In the genomic region with DNA sequence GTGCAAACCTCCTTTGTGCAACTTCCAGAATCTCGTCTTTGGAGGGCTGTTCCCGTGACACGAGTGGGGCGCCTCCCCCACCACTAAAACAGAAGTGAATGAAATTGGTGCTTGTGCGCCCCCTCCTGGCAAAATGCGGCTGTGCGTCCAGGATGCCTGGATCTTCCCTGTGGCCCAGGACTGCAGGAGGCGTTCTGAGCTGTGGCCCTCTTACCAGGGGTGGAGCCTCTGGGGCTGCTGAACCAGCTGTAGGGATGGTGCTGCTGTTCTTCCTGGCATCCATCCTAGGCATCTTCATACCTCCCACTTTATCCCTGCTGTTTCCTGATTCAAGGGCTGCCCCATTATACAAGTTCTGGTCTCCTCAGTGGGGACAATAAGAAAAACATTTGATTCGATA, we compare ENCODE assay signal across 8 cellular contexts. TPM values are rescaled to one million over a fixed set of nuclear protein-coding genes. Genes with fewer than 3 reads are reported as not detected.
DNase-seq lines count a peak whose midpoint lies in the region; ATAC-seq, FAIRE-seq and TF ChIP-seq lines count a peak whose summit lies in the region.

No MANE protein-coding gene starts in this region.

- H3K9ac ChIP-seq in endodermal cell (ENCODE audit: extremely low read depth, low read length, poor library complexity, severe bottlenecking), result no peak overlapping the region

- no peak for ATAC-seq in HG03378 (IDR thresholded peaks at IDR 0.05; ENCODE audit: unreplicated experiment)

- no peak overlapping the region for H3K4me3 Mint-ChIP-seq in endodermal cell

- H3K27ac Mint-ChIP-seq in endodermal cell, result no peak overlapping the region

- peaks cover 19% of the 10 kb centered on the region for H3K4me1 ChIP-seq in endodermal cell (ENCODE audit: control insufficient read depth, insufficient read depth, low read length)

- H3K36me3 ChIP-seq in endodermal cell (ENCODE audit: control insufficient read depth, insufficient read depth, low read length), result peaks cover 19% of the 10 kb centered on the region

- peaks cover 22% of the 10 kb centered on the region for H3K4me1 Mint-ChIP-seq in endodermal cell

- no peak for FAIRE-seq in H54 (lab: Jason Lieb, UNC)

- H3K9me3 ChIP-seq in endodermal cell (ENCODE audit: control insufficient read depth, low read length), result no peaks in the 10 kb centered on the region

- no peak overlapping the region for H3K27ac ChIP-seq in endodermal cell (ENCODE audit: low read depth, low read length)

- TF ChIP-seq CTCF in AG09319 (IDR thresholded peaks at IDR 0.05; ENCODE audit: low read depth, low read length) (peak; percentile 96), endodermal cell (conservative IDR thresholded peaks at IDR 0.05) (peak; percentile 99)

- no peaks in the 10 kb centered on the region for H3K27me3 ChIP-seq in endodermal cell (ENCODE audit: control insufficient read depth, insufficient read depth, low read length, poor library complexity, severe bottlenecking)

- 36% methylated on average over 4 to 9 of the region's 9 CpGs for WGBS in endodermal cell (ENCODE audit: insufficient coverage in 1 of 2, insufficient read length in 1 of 2), 2 experiments

- DNase-seq in AG09319 (ENCODE audit: extremely low read depth, low read depth) (peak; percentile 91), H54 (ENCODE audit: insufficient read length, low spot score) (peak; percentile 95), NOMO-1 treated with dmso at 0.1 percent for 144 hours (lab: John Stamatoyannopoulos, UW; ENCODE audit: unreplicated experiment) (peak; percentile 45), endodermal cell (peak; percentile 98), mucosa of gallbladder (ENCODE audit: low spot score) (peak; percentile 92)
- peak; percentile 46 for DNase-seq in activated CD8-positive, alpha-beta memory T cell treated with anti-CD3 and anti-CD28 coated beads, Interleukin-2, amount 50 U/mL, for 1 hour (ENCODE audit: extremely low read depth)
- peak; percentile 57 to 64 for DNase-seq in stimulated activated CD8-positive, alpha-beta memory T cell treated with anti-CD3 and anti-CD28 coated beads, Interleukin-4, amount 100 ng/mL, for 1 hour (ENCODE audit: low read depth in 2 of 2, low spot score in 1 of 2)

- H3K27me3 Mint-ChIP-seq in endodermal cell (ENCODE audit: insufficient read depth), result no peaks in the 10 kb centered on the region

- no peaks in the 10 kb centered on the region for H3K9me3 Mint-ChIP-seq in endodermal cell

- TF ChIP-seq POLR2A in H54 (IDR thresholded peaks at IDR 0.05; ENCODE audit: low read depth, low read length), result no peak

- H3K4me3 ChIP-seq in endodermal cell (ENCODE audit: low read length), result no peak overlapping the region

- peaks cover 36% of the 10 kb centered on the region for H3K36me3 Mint-ChIP-seq in endodermal cell (ENCODE audit: low read depth)

RNA-seq across cellular contexts. Expression of a gene that starts 18.5 kb away (rescaled TPM):
- total RNA-seq in endodermal cell (10 to 100 TPM; 29.1 to 31.5 TPM), mucosa of gallbladder (51.1 TPM)
- 15.7 TPM for polyA plus RNA-seq in endodermal cell (2013, experiment 1 of 2)
- polyA plus RNA-seq in endodermal cell (2013, experiment 2 of 2), result 13.6 TPM

RNA-seq across cellular contexts. Expression of a gene that starts 35.2 kb away (rescaled TPM):
- total RNA-seq in endodermal cell, result 1 to 10 TPM; 2.4 to 2.8 TPM
- 2.1 TPM for polyA plus RNA-seq in endodermal cell (2013, experiment 1 of 2)
- 1.2 TPM for polyA plus RNA-seq in endodermal cell (2013, experiment 2 of 2)
- 2.4 TPM for total RNA-seq in mucosa of gallbladder

RNA-seq across cellular contexts. Expression of a gene that starts 44.4 kb away (rescaled TPM):
- total RNA-seq in endodermal cell, result 10 to 100 TPM; 97.7 to 99.4 TPM
- 75.8 TPM for polyA plus RNA-seq in endodermal cell (2013, experiment 1 of 2)
- polyA plus RNA-seq in endodermal cell (2013, experiment 2 of 2), result 59.8 TPM
- total RNA-seq in mucosa of gallbladder, result 84.1 TPM

RNA-seq across cellular contexts. Expression of a gene that starts 49.4 kb away (rescaled TPM):
- total RNA-seq in endodermal cell (10 to 100 TPM; 37.1 to 38.5 TPM), mucosa of gallbladder (54.0 TPM)
- polyA plus RNA-seq in endodermal cell (2013, experiment 1 of 2), result 38.7 TPM
- polyA plus RNA-seq in endodermal cell (2013, experiment 2 of 2), result 34.2 TPM

RNA-seq across cellular contexts. Expression of a gene that starts 58.8 kb away (rescaled TPM):
- 10 to 100 TPM; 45.2 to 53.1 TPM for total RNA-seq in endodermal cell
- 47.2 TPM for polyA plus RNA-seq in endodermal cell (2013, experiment 1 of 2)
- 34.8 TPM for polyA plus RNA-seq in endodermal cell (2013, experiment 2 of 2)
- total RNA-seq in mucosa of gallbladder, result 179 TPM

Comparison
In these comparisons a context has a peak if more than half of its experiments do, and no peak if none do; other contexts are left out.
1. DNase-seq: peak in every context shown above with its lines; median percentile 98 in endodermal cell; 95 in H54; 92 in mucosa of gallbladder; 91 in AG09319; 60 in stimulated activated CD8-positive, alpha-beta memory T cell treated with anti-CD3 and anti-CD28 coated beads, Interleukin-4, amount 100 ng/mL, for 1 hour; 46 in activated CD8-positive, alpha-beta memory T cell treated with anti-CD3 and anti-CD28 coated beads, Interleukin-2, amount 50 U/mL, for 1 hour; 45 in NOMO-1 treated with dmso at 0.1 percent for 144 hours.